ENCODE assay signal across 1 cellular context in the genomic region with DNA sequence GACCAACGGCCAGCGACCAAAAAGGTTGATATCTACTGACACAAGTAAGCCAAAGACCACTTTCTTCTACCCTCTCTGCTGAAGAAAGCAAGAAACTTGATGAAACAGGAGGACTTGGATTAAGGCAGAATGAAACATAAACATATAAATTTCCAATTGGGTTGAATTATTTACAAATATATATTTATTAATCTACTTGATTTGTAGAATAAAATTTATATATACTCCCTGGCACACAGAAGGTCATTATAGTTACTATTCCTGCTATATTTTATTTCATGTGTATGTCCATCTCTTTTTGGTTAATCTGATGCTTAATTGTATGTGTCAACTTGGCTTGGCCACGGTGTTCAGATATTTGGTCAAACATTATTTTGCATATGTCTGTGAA.
TF ChIP-seq lines count a peak whose summit lies in the region.

No MANE protein-coding gene starts in this region.

TF ChIP-seq in HepG2, 621 proteins besides CTCF, POLR2A, EP300 and RAD21 (continued from another document):
- TF ChIP-seq, protein P1, sequence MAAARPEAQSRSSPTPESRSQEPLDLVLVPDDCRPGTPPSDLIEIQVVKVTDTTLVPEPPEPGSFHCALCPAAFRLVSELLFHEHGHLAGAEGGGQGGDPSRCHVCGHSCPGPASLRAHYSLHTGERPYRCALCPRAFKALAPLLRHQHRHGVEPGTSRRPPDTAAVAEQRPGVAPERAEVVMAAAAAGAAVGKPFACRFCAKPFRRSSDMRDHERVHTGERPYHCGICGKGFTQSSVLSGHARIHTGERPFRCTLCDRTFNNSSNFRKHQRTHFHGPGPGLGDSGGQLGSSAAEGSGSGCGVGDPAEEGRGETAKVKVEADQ (CRISPR knock-in tag; IDR thresholded peaks at IDR 0.05; ENCODE audit: borderline replicate concordance) = no peak
- TF ChIP-seq, protein P2, sequence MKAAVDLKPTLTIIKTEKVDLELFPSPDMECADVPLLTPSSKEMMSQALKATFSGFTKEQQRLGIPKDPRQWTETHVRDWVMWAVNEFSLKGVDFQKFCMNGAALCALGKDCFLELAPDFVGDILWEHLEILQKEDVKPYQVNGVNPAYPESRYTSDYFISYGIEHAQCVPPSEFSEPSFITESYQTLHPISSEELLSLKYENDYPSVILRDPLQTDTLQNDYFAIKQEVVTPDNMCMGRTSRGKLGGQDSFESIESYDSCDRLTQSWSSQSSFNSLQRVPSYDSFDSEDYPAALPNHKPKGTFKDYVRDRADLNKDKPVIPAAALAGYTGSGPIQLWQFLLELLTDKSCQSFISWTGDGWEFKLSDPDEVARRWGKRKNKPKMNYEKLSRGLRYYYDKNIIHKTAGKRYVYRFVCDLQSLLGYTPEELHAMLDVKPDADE (CRISPR knock-in tag; IDR thresholded peaks at IDR 0.05) = no peak
- TF ChIP-seq, protein P3, sequence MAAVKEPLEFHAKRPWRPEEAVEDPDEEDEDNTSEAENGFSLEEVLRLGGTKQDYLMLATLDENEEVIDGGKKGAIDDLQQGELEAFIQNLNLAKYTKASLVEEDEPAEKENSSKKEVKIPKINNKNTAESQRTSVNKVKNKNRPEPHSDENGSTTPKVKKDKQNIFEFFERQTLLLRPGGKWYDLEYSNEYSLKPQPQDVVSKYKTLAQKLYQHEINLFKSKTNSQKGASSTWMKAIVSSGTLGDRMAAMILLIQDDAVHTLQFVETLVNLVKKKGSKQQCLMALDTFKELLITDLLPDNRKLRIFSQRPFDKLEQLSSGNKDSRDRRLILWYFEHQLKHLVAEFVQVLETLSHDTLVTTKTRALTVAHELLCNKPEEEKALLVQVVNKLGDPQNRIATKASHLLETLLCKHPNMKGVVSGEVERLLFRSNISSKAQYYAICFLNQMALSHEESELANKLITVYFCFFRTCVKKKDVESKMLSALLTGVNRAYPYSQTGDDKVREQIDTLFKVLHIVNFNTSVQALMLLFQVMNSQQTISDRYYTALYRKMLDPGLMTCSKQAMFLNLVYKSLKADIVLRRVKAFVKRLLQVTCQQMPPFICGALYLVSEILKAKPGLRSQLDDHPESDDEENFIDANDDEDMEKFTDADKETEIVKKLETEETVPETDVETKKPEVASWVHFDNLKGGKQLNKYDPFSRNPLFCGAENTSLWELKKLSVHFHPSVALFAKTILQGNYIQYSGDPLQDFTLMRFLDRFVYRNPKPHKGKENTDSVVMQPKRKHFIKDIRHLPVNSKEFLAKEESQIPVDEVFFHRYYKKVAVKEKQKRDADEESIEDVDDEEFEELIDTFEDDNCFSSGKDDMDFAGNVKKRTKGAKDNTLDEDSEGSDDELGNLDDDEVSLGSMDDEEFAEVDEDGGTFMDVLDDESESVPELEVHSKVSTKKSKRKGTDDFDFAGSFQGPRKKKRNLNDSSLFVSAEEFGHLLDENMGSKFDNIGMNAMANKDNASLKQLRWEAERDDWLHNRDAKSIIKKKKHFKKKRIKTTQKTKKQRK (IDR thresholded peaks at IDR 0.05; ENCODE audit: low read length) = no peak
- TF ChIP-seq, protein P4, sequence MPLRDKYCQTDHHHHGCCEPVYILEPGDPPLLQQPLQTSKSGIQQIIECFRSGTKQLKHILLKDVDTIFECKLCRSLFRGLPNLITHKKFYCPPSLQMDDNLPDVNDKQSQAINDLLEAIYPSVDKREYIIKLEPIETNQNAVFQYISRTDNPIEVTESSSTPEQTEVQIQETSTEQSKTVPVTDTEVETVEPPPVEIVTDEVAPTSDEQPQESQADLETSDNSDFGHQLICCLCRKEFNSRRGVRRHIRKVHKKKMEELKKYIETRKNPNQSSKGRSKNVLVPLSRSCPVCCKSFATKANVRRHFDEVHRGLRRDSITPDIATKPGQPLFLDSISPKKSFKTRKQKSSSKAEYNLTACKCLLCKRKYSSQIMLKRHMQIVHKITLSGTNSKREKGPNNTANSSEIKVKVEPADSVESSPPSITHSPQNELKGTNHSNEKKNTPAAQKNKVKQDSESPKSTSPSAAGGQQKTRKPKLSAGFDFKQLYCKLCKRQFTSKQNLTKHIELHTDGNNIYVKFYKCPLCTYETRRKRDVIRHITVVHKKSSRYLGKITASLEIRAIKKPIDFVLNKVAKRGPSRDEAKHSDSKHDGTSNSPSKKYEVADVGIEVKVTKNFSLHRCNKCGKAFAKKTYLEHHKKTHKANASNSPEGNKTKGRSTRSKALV (CRISPR knock-in tag; IDR thresholded peaks at IDR 0.05) = 0 out of 2 replicates have a peak, but pooled peaks have one; percentile 4
- TF ChIP-seq SALL1 (CRISPR knock-in tag; IDR thresholded peaks at IDR 0.05) = no peak
- TF ChIP-seq, protein P5, sequence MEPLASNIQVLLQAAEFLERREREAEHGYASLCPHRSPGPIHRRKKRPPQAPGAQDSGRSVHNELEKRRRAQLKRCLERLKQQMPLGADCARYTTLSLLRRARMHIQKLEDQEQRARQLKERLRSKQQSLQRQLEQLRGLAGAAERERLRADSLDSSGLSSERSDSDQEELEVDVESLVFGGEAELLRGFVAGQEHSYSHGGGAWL (CRISPR knock-in tag; IDR thresholded peaks at IDR 0.05) = no peak; the same call in 1 of the 2 replicates
- peak; percentile 46 for TF ChIP-seq POLR2AphosphoS5 (IDR thresholded peaks at IDR 0.05; ENCODE audit: low read depth, low read length)
- TF ChIP-seq, protein P6, sequence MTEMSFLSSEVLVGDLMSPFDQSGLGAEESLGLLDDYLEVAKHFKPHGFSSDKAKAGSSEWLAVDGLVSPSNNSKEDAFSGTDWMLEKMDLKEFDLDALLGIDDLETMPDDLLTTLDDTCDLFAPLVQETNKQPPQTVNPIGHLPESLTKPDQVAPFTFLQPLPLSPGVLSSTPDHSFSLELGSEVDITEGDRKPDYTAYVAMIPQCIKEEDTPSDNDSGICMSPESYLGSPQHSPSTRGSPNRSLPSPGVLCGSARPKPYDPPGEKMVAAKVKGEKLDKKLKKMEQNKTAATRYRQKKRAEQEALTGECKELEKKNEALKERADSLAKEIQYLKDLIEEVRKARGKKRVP (CRISPR knock-in tag; IDR thresholded peaks at IDR 0.05) = no peak
- TF ChIP-seq, protein P7, sequence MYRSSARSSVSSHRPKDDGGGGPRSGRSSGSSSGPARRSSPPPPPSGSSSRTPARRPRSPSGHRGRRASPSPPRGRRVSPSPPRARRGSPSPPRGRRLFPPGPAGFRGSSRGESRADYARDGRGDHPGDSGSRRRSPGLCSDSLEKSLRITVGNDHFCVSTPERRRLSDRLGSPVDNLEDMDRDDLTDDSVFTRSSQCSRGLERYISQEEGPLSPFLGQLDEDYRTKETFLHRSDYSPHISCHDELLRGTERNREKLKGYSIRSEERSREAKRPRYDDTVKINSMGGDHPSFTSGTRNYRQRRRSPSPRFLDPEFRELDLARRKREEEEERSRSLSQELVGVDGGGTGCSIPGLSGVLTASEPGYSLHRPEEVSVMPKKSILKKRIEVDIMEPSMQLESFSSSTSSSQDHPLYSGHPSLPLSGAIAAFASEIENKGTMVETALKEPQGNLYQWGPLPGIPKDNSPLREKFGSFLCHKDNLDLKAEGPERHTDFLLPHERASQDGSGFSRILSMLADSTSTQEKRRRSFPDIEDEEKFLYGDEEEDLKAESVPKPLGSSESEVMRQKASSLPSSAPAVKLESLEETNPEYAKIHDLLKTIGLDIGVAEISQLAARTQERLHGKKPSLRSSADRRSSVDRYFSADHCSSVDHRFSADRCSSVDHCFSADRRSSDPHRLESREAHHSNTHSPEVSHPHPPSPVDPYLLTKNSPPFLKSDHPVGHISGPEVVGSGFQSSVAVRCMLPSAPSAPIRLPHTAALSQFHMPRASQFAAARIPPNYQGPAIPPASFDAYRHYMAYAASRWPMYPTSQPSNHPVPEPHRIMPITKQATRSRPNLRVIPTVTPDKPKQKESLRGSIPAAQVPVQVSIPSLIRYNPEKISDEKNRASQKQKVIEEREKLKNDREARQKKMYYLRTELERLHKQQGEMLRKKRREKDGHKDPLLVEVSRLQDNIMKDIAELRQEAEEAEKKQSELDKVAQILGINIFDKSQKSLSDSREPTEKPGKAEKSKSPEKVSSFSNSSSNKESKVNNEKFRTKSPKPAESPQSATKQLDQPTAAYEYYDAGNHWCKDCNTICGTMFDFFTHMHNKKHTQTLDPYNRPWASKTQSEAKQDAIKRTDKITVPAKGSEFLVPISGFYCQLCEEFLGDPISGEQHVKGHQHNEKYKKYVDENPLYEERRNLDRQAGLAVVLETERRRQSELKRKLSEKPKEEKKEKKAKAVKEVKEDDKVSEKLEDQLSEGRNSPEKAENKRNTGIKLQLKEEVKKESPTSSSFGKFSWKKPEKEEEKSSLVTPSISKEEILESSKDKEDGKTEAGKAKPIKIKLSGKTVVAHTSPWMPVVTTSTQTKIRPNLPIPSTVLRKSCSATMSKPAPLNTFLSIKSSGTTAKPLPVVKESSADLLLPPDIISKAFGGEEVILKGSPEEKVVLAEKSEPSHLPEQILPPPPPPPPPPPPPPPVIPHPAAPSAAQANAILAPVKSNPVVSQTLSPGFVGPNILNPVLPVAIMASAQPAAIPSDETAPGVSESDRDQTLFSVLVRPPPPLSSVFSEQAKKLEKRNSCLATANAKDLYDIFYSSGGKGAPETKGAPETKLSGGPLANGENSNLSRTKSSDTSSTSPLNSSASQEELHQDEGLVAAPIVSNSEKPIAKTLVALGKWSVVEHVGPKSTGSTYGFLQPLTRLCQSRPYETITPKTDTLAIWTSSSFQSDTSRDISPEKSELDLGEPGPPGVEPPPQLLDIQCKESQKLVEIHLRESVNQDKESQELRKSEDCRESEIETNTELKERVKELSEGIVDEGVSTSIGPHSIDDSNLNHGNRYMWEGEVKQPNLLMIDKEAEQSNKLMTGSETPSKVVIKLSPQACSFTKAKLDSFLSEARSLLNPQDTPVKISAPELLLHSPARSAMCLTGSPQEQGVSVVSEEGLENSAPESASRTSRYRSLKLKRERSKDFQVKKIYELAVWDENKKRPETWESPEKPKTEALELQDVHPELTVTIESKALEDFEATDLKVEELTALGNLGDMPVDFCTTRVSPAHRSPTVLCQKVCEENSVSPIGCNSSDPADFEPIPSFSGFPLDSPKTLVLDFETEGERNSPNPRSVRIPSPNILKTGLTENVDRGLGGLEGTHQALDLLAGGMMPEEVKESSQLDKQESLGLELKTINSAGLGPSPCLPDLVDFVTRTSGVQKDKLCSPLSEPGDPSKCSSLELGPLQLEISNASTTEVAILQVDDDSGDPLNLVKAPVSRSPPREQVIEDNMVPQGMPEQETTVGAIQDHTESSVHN (CRISPR knock-in tag; IDR thresholded peaks at IDR 0.05) = no peak
- no peak for TF ChIP-seq ZNF792 (CRISPR knock-in tag; IDR thresholded peaks at IDR 0.05)
- TF ChIP-seq, protein P8, sequence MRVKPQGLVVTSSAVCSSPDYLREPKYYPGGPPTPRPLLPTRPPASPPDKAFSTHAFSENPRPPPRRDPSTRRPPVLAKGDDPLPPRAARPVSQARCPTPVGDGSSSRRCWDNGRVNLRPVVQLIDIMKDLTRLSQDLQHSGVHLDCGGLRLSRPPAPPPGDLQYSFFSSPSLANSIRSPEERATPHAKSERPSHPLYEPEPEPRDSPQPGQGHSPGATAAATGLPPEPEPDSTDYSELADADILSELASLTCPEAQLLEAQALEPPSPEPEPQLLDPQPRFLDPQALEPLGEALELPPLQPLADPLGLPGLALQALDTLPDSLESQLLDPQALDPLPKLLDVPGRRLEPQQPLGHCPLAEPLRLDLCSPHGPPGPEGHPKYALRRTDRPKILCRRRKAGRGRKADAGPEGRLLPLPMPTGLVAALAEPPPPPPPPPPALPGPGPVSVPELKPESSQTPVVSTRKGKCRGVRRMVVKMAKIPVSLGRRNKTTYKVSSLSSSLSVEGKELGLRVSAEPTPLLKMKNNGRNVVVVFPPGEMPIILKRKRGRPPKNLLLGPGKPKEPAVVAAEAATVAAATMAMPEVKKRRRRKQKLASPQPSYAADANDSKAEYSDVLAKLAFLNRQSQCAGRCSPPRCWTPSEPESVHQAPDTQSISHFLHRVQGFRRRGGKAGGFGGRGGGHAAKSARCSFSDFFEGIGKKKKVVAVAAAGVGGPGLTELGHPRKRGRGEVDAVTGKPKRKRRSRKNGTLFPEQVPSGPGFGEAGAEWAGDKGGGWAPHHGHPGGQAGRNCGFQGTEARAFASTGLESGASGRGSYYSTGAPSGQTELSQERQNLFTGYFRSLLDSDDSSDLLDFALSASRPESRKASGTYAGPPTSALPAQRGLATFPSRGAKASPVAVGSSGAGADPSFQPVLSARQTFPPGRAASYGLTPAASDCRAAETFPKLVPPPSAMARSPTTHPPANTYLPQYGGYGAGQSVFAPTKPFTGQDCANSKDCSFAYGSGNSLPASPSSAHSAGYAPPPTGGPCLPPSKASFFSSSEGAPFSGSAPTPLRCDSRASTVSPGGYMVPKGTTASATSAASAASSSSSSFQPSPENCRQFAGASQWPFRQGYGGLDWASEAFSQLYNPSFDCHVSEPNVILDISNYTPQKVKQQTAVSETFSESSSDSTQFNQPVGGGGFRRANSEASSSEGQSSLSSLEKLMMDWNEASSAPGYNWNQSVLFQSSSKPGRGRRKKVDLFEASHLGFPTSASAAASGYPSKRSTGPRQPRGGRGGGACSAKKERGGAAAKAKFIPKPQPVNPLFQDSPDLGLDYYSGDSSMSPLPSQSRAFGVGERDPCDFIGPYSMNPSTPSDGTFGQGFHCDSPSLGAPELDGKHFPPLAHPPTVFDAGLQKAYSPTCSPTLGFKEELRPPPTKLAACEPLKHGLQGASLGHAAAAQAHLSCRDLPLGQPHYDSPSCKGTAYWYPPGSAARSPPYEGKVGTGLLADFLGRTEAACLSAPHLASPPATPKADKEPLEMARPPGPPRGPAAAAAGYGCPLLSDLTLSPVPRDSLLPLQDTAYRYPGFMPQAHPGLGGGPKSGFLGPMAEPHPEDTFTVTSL (CRISPR knock-in tag; IDR thresholded peaks at IDR 0.05; ENCODE audit: borderline replicate concordance) = no peak
- TF ChIP-seq FOXA3 (CRISPR knock-in tag; IDR thresholded peaks at IDR 0.05) = no peak
TF ChIP-seq in HepG2: peak in this region for 18.
